8 cellular contexts compared by ENCODE assay signal in genomic region chr15:84653910-84654688, GRCh38. TPM values are rescaled to one million over a fixed set of nuclear protein-coding genes. Genes with fewer than 3 reads are reported as not detected.
DNase-seq lines count a peak whose midpoint lies in the region; ATAC-seq and TF ChIP-seq lines count a peak whose summit lies in the region.

Gene WDR73, minus strand, starts transcription at chr15:84654283. Its CDS starts 9 bp downstream, at chr15:84654274.

- H3K27ac ChIP-seq in spleen: peak within 1 kb of the TSS; percentile 57 to 92 (median 88)

- ATAC-seq in GM18873 (IDR thresholded peaks at IDR 0.05; ENCODE audit: low FRiP score, unreplicated experiment) (peak; percentile 68), HG03139 (IDR thresholded peaks at IDR 0.05; ENCODE audit: unreplicated experiment) (peak; percentile 78)

- TF ChIP-seq POLR2A in spleen (IDR thresholded peaks at IDR 0.05): peak; percentile 13 to 62 (median 17)

- WGBS in spleen, 5 donors: 0 to 1% (median 0%) methylated on average over 13 to 49 of the region's 49 CpGs

- intact Hi-C loops in spleen (cut with DNase I; ENCODE audit: low total_unique reads): loop anchor here (10.0 kb wide), 1 partner anchor 59 kb away; no protein-coding TSS in a partner anchor

- H3K4me1 ChIP-seq in spleen: peaks cover 10 to 87% (median 51%) of the 10 kb centered on the region in 6 donors

- H3K27me3 ChIP-seq in spleen (replicated peaks in 1 of 7): no peaks in the 10 kb centered on the region

- peaks cover 0 to 39% (median 30%) of the 10 kb centered on the region in 6 donors for H3K36me3 ChIP-seq in spleen

- H3K4me3 ChIP-seq in spleen: peak within 1 kb of the TSS; percentile 76 to 98 (median 93)

- in situ Hi-C loops in ACHN (cut with HindIII; ENCODE audit: low pct_ligation_motif_present, low pct_unique_long_range_greater_than_20kb, low sequenced_read_pairs): no loop called here

- DNase-seq in ACHN: peak; percentile 91
- DNase-seq in NCI-H345 (lab: John Stamatoyannopoulos, UW): peak; percentile 91
- DNase-seq in activated CD4-positive, CD25-positive, alpha-beta regulatory T cell (lab: John Stamatoyannopoulos, UW): peak; percentile 92 to 97 (median 96)
- DNase-seq in central memory CD4-positive, alpha-beta T cell: peak; percentile 96
- peak; percentile 99 for DNase-seq in inferior parietal cortex (ENCODE audit: extremely low spot score)
- peak; percentile 99 for DNase-seq in spleen

- TF ChIP-seq CTCF in spleen (IDR thresholded peaks at IDR 0.05 in 8 of 11, conservative IDR thresholded peaks at IDR 0.05 in 3 of 11): peak in 1 of 11 experiments; percentile 12

- H3K9me3 ChIP-seq in spleen: no peaks in the 10 kb centered on the region

RNA-seq across cellular contexts. Expression of gene WDR73, which starts in this region (rescaled TPM):
- total RNA-seq in spleen: 10 to 100 TPM; 23.1 to 31.6 (median 29.3) TPM
- 10 to 100 TPM; 12.7 to 20.2 (median 18.4) TPM for polyA plus RNA-seq in spleen

Comparison
In these comparisons a context has a peak if more than half of its experiments do, and no peak if none do; other contexts are left out.
1. Peak in every context shown above with its lines: DNase-seq, ATAC-seq, H3K4me3 ChIP-seq and H3K27ac ChIP-seq.